In the genomic region with DNA sequence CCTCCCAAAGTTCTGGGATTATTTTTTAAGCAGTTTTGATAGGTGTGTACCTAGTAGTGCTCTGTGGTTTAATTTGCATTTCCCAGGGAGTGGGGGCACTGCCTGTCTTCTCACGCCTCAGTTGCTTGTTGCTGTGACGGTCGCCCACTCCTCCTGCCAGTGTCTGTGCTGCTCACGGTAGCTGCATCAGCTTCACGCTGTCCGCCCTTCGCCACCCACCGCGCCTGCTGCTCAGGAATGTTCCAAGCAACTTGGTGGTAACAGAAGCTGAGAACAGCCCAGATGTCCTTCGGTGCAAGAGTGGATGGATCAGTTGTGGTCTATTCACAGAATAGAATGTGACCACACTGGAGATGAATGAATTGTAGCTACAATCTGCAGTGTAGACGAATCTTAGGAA, we compare ENCODE assay signal across 20 cellular contexts. TPM values are rescaled to one million over a fixed set of nuclear protein-coding genes. Genes with fewer than 3 reads are reported as not detected.
DNase-seq lines count a peak whose midpoint lies in the region; ATAC-seq and TF ChIP-seq lines count a peak whose summit lies in the region.
"Had no signal": no experiment of that assay in that cellular context is flagged by ENCODE, and none has a peak within 500 bp of the region (broad histone marks: within the 10 kb centered on the region; RNA-seq: fewer than 3 reads in every experiment).

No MANE protein-coding gene starts in this region.

- ATAC-seq in activated naive CD8-positive, alpha-beta T cell treated with anti-CD3 and anti-CD28 coated beads, Interleukin-2, amount 50 U/mL, for 24 hours, result no peak
- no peak for ATAC-seq in T-helper 17 cell
- ATAC-seq in stimulated activated effector memory CD8-positive, alpha-beta T cell treated with anti-CD3 and anti-CD28 coated beads, Interleukin-12 subunit alpha, Interleukin-12 subunit beta, amount 100 ng/mL, for 72 hours, result no peak
- ATAC-seq in HG03097 (IDR thresholded peaks at IDR 0.05; ENCODE audit: low FRiP score, unreplicated experiment), result no peak
- no peak for ATAC-seq in HG03175 (IDR thresholded peaks at IDR 0.05; ENCODE audit: unreplicated experiment)
- ATAC-seq: natural killer cell treated with Interleukin-12 subunit alpha and Interleukin-12 subunit beta and Interleukin-15 and Interleukin-18, amount 100 ng/mL, for 72 hours; WTC11 had no signal

- H3K27me3 ChIP-seq in Peyer's patch, result no peaks in the 10 kb centered on the region

- peaks cover 0 to 3% (median 0%) of the 10 kb centered on the region in 4 donors for H3K4me1 ChIP-seq in Peyer's patch

- H3K27ac ChIP-seq in Peyer's patch, result no peak overlapping the region

- no peaks in the 10 kb centered on the region for H3K27me3 Mint-ChIP-seq in activated naive CD8-positive, alpha-beta T cell
- H3K27me3 Mint-ChIP-seq in activated naive CD8-positive, alpha-beta T cell treated with anti-CD3 and anti-CD28 coated beads, Interleukin-2, amount 50 U/mL, for 24 hours, result no peaks in the 10 kb centered on the region
- H3K27me3 Mint-ChIP-seq in T-helper 17 cell, result no peaks in the 10 kb centered on the region
- H3K27me3 Mint-ChIP-seq: natural killer cell treated with Interleukin-12 subunit alpha and Interleukin-12 subunit beta and Interleukin-15 and Interleukin-18, amount 100 ng/mL, for 72 hours; type B pancreatic cell had no signal

- peak overlapping the region; percentile 29 for H3K27ac Mint-ChIP-seq in activated naive CD8-positive, alpha-beta T cell
- H3K27ac Mint-ChIP-seq in activated naive CD8-positive, alpha-beta T cell treated with anti-CD3 and anti-CD28 coated beads, Interleukin-2, amount 50 U/mL, for 24 hours, result no peak overlapping the region
- peak overlapping the region; percentile 57 for H3K27ac Mint-ChIP-seq in T-helper 17 cell
- peak overlapping the region; percentile 45 for H3K27ac Mint-ChIP-seq in stimulated activated effector memory CD8-positive, alpha-beta T cell treated with anti-CD3 and anti-CD28 coated beads, Interleukin-12 subunit alpha, Interleukin-12 subunit beta, amount 100 ng/mL, for 72 hours
- H3K27ac Mint-ChIP-seq: natural killer cell treated with Interleukin-12 subunit alpha and Interleukin-12 subunit beta and Interleukin-15 and Interleukin-18, amount 100 ng/mL, for 72 hours; type B pancreatic cell; WTC11 had no signal

- no peak for DNase-seq in activated naive CD8-positive, alpha-beta T cell treated with anti-CD3 and anti-CD28 coated beads, Interleukin-2, amount 50 U/mL, for 24 hours
- DNase-seq in T-helper 17 cell, result no peak
- DNase-seq in kidney tubule cell (ENCODE audit: low spot score), result peak; percentile 46
- no peak for DNase-seq in stimulated activated effector memory CD8-positive, alpha-beta T cell treated with anti-CD3 and anti-CD28 coated beads, Interleukin-12 subunit alpha, Interleukin-12 subunit beta, amount 100 ng/mL, for 72 hours (ENCODE audit: low spot score in 2 of 2)
- no peak for DNase-seq in Peyer's patch
- DNase-seq: H7, islet precursor cell, NCI-H1048, NCI-H2081 treated with DMSO at 0.1 percent for 48 hours, NCI-H524 treated with DMSO at 0.1 percent for 48 hours had no signal

- H3K36me3 Mint-ChIP-seq in activated naive CD8-positive, alpha-beta T cell, result peaks cover 2% of the 10 kb centered on the region
- H3K36me3 Mint-ChIP-seq in activated naive CD8-positive, alpha-beta T cell treated with anti-CD3 and anti-CD28 coated beads, Interleukin-2, amount 50 U/mL, for 24 hours (ENCODE audit: low read depth), result peaks cover 17% of the 10 kb centered on the region
- peaks cover 2% of the 10 kb centered on the region for H3K36me3 Mint-ChIP-seq in T-helper 17 cell (ENCODE audit: low read depth)
- H3K36me3 Mint-ChIP-seq in stimulated activated effector memory CD8-positive, alpha-beta T cell treated with anti-CD3 and anti-CD28 coated beads, Interleukin-12 subunit alpha, Interleukin-12 subunit beta, amount 100 ng/mL, for 72 hours, result peaks cover 57% of the 10 kb centered on the region
- H3K36me3 Mint-ChIP-seq: natural killer cell treated with Interleukin-12 subunit alpha and Interleukin-12 subunit beta and Interleukin-15 and Interleukin-18, amount 100 ng/mL, for 72 hours had no signal

- TF ChIP-seq CTCF in Peyer's patch (IDR thresholded peaks at IDR 0.05), result no peak

- TF ChIP-seq POLR2A in Peyer's patch (IDR thresholded peaks at IDR 0.05), result no peak

- peaks cover 0 to 40% (median 0%) of the 10 kb centered on the region in 3 donors for H3K36me3 ChIP-seq in Peyer's patch

- no peak overlapping the region for H3K4me3 Mint-ChIP-seq in activated naive CD8-positive, alpha-beta T cell
- H3K4me3 Mint-ChIP-seq in activated naive CD8-positive, alpha-beta T cell treated with anti-CD3 and anti-CD28 coated beads, Interleukin-2, amount 50 U/mL, for 24 hours, result no peak overlapping the region
- H3K4me3 Mint-ChIP-seq in T-helper 17 cell, result no peak overlapping the region
- H3K4me3 Mint-ChIP-seq in stimulated activated effector memory CD8-positive, alpha-beta T cell treated with anti-CD3 and anti-CD28 coated beads, Interleukin-12 subunit alpha, Interleukin-12 subunit beta, amount 100 ng/mL, for 72 hours, result no peak overlapping the region
- H3K4me3 Mint-ChIP-seq: natural killer cell treated with Interleukin-12 subunit alpha and Interleukin-12 subunit beta and Interleukin-15 and Interleukin-18, amount 100 ng/mL, for 72 hours; type B pancreatic cell; WTC11 had no signal

- no peaks in the 10 kb centered on the region for H3K9me3 Mint-ChIP-seq in activated naive CD8-positive, alpha-beta T cell (ENCODE audit: low read depth)
- H3K9me3 Mint-ChIP-seq in activated naive CD8-positive, alpha-beta T cell treated with anti-CD3 and anti-CD28 coated beads, Interleukin-2, amount 50 U/mL, for 24 hours, result no peaks in the 10 kb centered on the region
- peaks cover 3% of the 10 kb centered on the region for H3K9me3 Mint-ChIP-seq in stimulated activated effector memory CD8-positive, alpha-beta T cell treated with anti-CD3 and anti-CD28 coated beads, Interleukin-12 subunit alpha, Interleukin-12 subunit beta, amount 100 ng/mL, for 72 hours
- H3K9me3 Mint-ChIP-seq: natural killer cell treated with Interleukin-12 subunit alpha and Interleukin-12 subunit beta and Interleukin-15 and Interleukin-18, amount 100 ng/mL, for 72 hours; type B pancreatic cell had no signal

- peaks cover 23% of the 10 kb centered on the region for H3K4me1 Mint-ChIP-seq in activated naive CD8-positive, alpha-beta T cell (ENCODE audit: low read depth)
- peaks cover 11% of the 10 kb centered on the region for H3K4me1 Mint-ChIP-seq in activated naive CD8-positive, alpha-beta T cell treated with anti-CD3 and anti-CD28 coated beads, Interleukin-2, amount 50 U/mL, for 24 hours
- peaks cover 7% of the 10 kb centered on the region for H3K4me1 Mint-ChIP-seq in T-helper 17 cell
- H3K4me1 Mint-ChIP-seq in stimulated activated effector memory CD8-positive, alpha-beta T cell treated with anti-CD3 and anti-CD28 coated beads, Interleukin-12 subunit alpha, Interleukin-12 subunit beta, amount 100 ng/mL, for 72 hours, result peaks cover 16% of the 10 kb centered on the region

- no peak overlapping the region for H3K4me3 ChIP-seq in Peyer's patch

- no peaks in the 10 kb centered on the region for H3K9me3 ChIP-seq in T-helper 17 cell (ENCODE audit: control insufficient read depth, low read length, poor library complexity, severe bottlenecking)
- H3K9me3 ChIP-seq in Peyer's patch, result peaks cover 0 to 5% (median 0%) of the 10 kb centered on the region in 4 donors

RNA-seq across cellular contexts. Expression of a gene that starts 22.9 kb away (rescaled TPM):
- 10 to 100 TPM; 35.7 to 39.0 TPM for total RNA-seq in T-helper 17 cell
- total RNA-seq in Peyer's patch, result 100 to 1,000 TPM in 3 of 4 donors, 10 to 100 TPM in 1; 41.3 to 137 (median 113) TPM

RNA-seq across cellular contexts. Expression of a gene that starts 38.4 kb away (rescaled TPM):
- total RNA-seq in T-helper 17 cell, result 10 to 100 TPM; 41.6 to 42.5 TPM
- 100 to 1,000 TPM in 3 of 4 donors, 10 to 100 TPM in 1; 70.4 to 189 (median 136) TPM for total RNA-seq in Peyer's patch

RNA-seq across cellular contexts. Expression of a gene that starts 51.9 kb away (rescaled TPM):
- total RNA-seq in T-helper 17 cell (10 to 100 TPM; 17.9 to 18.8 TPM), Peyer's patch (1 to 10 TPM; 5.8 to 7.4 (median 6.4) TPM)

RNA-seq across cellular contexts. Expression of a gene that starts 52.7 kb away (rescaled TPM):
- total RNA-seq in T-helper 17 cell, result 10 to 100 TPM; 26.9 to 29.9 TPM
- total RNA-seq in Peyer's patch, result 10 to 100 TPM; 59.4 to 78.7 (median 65.1) TPM

RNA-seq across cellular contexts. Expression of a gene that starts 56.5 kb away (rescaled TPM):
- total RNA-seq in T-helper 17 cell (not detected), Peyer's patch (not detected)
- total RNA-seq: Daoy; H7; lung microvascular endothelial cell; natural killer cell treated with Interleukin-12 subunit alpha and Interleukin-12 subunit beta and Interleukin-15 and Interleukin-18, amount 100 ng/mL, for 72 hours; SK-MEL-5; T-helper 2 cell treated with Interferon-gamma antibody and Interleukin-4, amounts not matched to agents 100 ng/mL and 5 ng/mL, for 36 hours had no signal
